20 cellular contexts compared by ENCODE assay signal in the genomic region with DNA sequence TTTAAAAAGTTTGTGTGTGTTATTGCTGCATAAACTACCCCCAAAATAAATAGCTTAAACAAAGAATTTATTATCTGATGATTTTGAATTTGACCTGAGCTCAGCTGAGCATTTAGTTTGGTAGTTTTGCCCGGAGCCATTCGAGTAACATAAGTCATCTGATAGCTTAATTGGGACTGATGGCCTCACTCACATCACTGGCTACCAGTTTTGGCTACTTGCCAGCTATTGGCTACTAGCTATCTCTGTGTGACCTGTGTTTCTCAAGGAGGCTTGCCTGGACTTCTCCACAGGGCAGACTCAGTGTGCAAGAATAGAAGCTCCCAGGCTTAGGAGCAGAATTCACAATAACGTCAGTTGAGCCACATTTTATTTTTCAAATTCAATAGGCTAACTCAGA. TPM values are rescaled to one million over a fixed set of nuclear protein-coding genes. Genes with fewer than 3 reads are reported as not detected.
"Had no signal": no experiment of that assay in that cellular context is flagged by ENCODE, and none has a peak within 500 bp of the region (broad histone marks: within the 10 kb centered on the region; RNA-seq: fewer than 3 reads in every experiment).

No MANE protein-coding gene starts in this region.

- DNase-seq: dorsolateral prefrontal cortex; effector CD4-positive, alpha-beta T cell; gastrocnemius medialis; head of caudate nucleus; left ventricle myocardium superior; lower lobe of right lung; natural killer cell; occipital lobe; ovary; posterior cingulate gyrus; psoas muscle; right cardiac atrium; sigmoid colon; stimulated activated CD4-positive, alpha-beta T cell treated with anti-CD3 and anti-CD28 coated beads, Interleukin-2, amount 100 ng/mL, for 24 hours; stimulated activated CD4-positive, alpha-beta T cell treated with anti-CD3 and anti-CD28 coated beads, Interleukin-4, amount 100 ng/mL, for 24 hours; stimulated activated naive CD4-positive, alpha-beta T cell treated with Interleukin-2 at 50 U/mL for 16 hours; stomach; thyroid gland; trophoblast cell had no signal

RNA-seq across cellular contexts. Expression of a gene that starts 9.0 kb away (rescaled TPM):
- total RNA-seq: glomerular endothelial cell, natural killer cell had no signal
